In genomic region chr7:5822742-5823503, GRCh38 we compare ENCODE assay signal across 1 cellular context.
A peak's percentile ranks its signal among the peaks of the same experiment; 100 is the strongest.
TF ChIP-seq lines count a peak whose summit lies in the region.

No MANE protein-coding gene starts in this region.

TF ChIP-seq in K562, 482 proteins besides CTCF, POLR2A, EP300 and RAD21 (continued from another document and continues in another):
- peak; percentile 57 to 65 for TF ChIP-seq AFF1 (IDR thresholded peaks at IDR 0.05; ENCODE audit: low read depth in 1 of 2, partially characterized antibody in 2 of 2)
- peak; percentile 7 for TF ChIP-seq MEIS2 (IDR thresholded peaks at IDR 0.05; ENCODE audit: partially characterized antibody)
- TF ChIP-seq TBL1XR1 (IDR thresholded peaks at IDR 0.05; ENCODE audit: low read length in 2 of 2) = no peak
- TF ChIP-seq PRDM10 (IDR thresholded peaks at IDR 0.05; ENCODE audit: partially characterized antibody) = peak; percentile 99
- TF ChIP-seq CHD1 (IDR thresholded peaks at IDR 0.05; ENCODE audit: low read length) = no peak
- TF ChIP-seq ESRRA (IDR thresholded peaks at IDR 0.05; ENCODE audit: borderline replicate concordance, low read depth) = peak; percentile 81; the same call in 1 of the 2 replicates
- no peak for TF ChIP-seq ZBTB12 (CRISPR knock-in tag; IDR thresholded peaks at IDR 0.05)
- TF ChIP-seq ZNF655 (CRISPR knock-in tag; IDR thresholded peaks at IDR 0.05) = no peak
- TF ChIP-seq TOE1 (IDR thresholded peaks at IDR 0.05; ENCODE audit: borderline replicate concordance) = peak; percentile 94
- no peak for TF ChIP-seq TOE1 (CRISPR knock-in tag; IDR thresholded peaks at IDR 0.05; ENCODE audit: borderline replicate concordance, low read depth)
- no peak for TF ChIP-seq BMI1 (IDR thresholded peaks at IDR 0.05; ENCODE audit: low read length)
- TF ChIP-seq ZFP1 (CRISPR knock-in tag; IDR thresholded peaks at IDR 0.05) = no peak
- peak in 1 of 2 experiments; percentile 62; a peak in 1 of 4 replicates for TF ChIP-seq HDAC1 (IDR thresholded peaks at IDR 0.05)
- peak; percentile 42; the same call in 1 of the 2 replicates for TF ChIP-seq ADNP (tag; IDR thresholded peaks at IDR 0.05)
- peak; percentile 63; the same call in 1 of the 2 replicates for TF ChIP-seq ZBTB33 (CRISPR knock-in tag; IDR thresholded peaks at IDR 0.05)
- no peak for TF ChIP-seq FOXK1 (CRISPR knock-in tag; IDR thresholded peaks at IDR 0.05; ENCODE audit: borderline replicate concordance)
- TF ChIP-seq DEAF1 (CRISPR knock-in tag; IDR thresholded peaks at IDR 0.05) = no peak
- TF ChIP-seq SMARCC2 (IDR thresholded peaks at IDR 0.05; ENCODE audit: low read depth) = peak; percentile 58; the same call in 1 of the 2 replicates
- no peak for TF ChIP-seq CHCHD3 (CRISPR knock-in tag; IDR thresholded peaks at IDR 0.05)
- TF ChIP-seq ZNF121 (CRISPR knock-in tag; conservative IDR thresholded peaks at IDR 0.05) = no peak
- TF ChIP-seq NFXL1 (CRISPR knock-in tag; IDR thresholded peaks at IDR 0.05) = no peak
- no peak for TF ChIP-seq SNIP1 (IDR thresholded peaks at IDR 0.05; ENCODE audit: low read depth)
- no peak for TF ChIP-seq ZNF407 (IDR thresholded peaks at IDR 0.05; ENCODE audit: low read depth)
